32 cellular contexts compared by ENCODE assay signal in the genomic region with DNA sequence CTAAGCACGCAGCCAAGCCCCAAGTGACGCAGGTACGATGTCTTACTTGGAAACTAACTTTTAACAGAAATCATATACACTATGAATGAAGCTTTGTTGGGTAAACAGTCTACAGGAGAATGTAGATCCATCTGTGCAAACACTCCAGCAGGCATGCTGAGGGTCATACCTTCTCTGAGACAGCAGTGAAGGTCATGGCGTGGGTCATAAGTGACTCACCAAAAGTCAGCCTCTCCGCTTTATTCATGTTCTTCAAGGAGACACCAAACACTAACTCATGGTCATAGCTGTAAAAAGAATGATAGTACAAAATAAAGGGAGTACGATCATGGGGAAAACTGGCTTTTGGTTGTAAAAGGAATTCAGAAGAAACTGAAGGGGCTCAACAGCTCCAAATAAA. TPM values are rescaled to one million over a fixed set of nuclear protein-coding genes. Genes with fewer than 3 reads are reported as not detected.
DNase-seq lines count a peak whose midpoint lies in the region; ATAC-seq, FAIRE-seq and TF ChIP-seq lines count a peak whose summit lies in the region.
"Had no signal": no experiment of that assay in that cellular context is flagged by ENCODE, and none has a peak within 500 bp of the region (broad histone marks: within the 10 kb centered on the region; RNA-seq: fewer than 3 reads in every experiment).

No MANE protein-coding gene starts in this region.

- H3K4me3 ChIP-seq in choroid plexus epithelial cell (ENCODE audit: low read depth, low read length) (no peak overlapping the region), osteoblast (ENCODE audit: insufficient read depth, low read length) (no peak overlapping the region), ovary (no peak overlapping the region)
- H3K4me3 ChIP-seq: colonic mucosa, gastrocnemius medialis, hepatocyte, psoas muscle, stomach, thyroid gland had no signal

- WGBS in ovary, 3 donors, result 85 to 93% (median 86%) methylated on average over 6 of the region's 6 CpGs

- DNase-seq in EL (peak; percentile 59), RCC 7860 (ENCODE audit: low spot score) (peak; percentile 32), choroid plexus epithelial cell (ENCODE audit: low read depth) (peak; percentile 96), osteoblast (ENCODE audit: insufficient read length, low spot score, missing footprints) (no peak), ovary (no peak), T-helper 1 cell (no peak)
- DNase-seq in activated T-cell treated with anti-CD3 and anti-CD28 coated beads, Interleukin-2, amount 50 U/mL, for 48 hours, result no peak
- DNase-seq: activated CD4-positive, alpha-beta T cell treated with anti-CD3 and anti-CD28 coated beads for 4 hours; activated CD8-positive, alpha-beta memory T cell treated with anti-CD3 and anti-CD28 coated beads for 24 hours; activated T-cell treated with anti-CD3 and anti-CD28 coated beads, Interleukin-2, amount 50 U/mL, for 1 hour; BE2C; colonic mucosa; DMS153; effector CD8-positive, alpha-beta T cell; erythroblast; gastrocnemius medialis; GDM1; KG1; mesendoderm; NCI-H1417 treated with DMSO at 0.1 percent for 48 hours; NCI-H2081; NCI-H446; NCI-H774; psoas muscle; SK-N-SH; stomach; thyroid gland had no signal

- no peak for TF ChIP-seq EP300 in ovary (IDR thresholded peaks at IDR 0.05)

- H3K9me3 ChIP-seq in osteoblast (ENCODE audit: low read depth, low read length) (no peaks in the 10 kb centered on the region), ovary (no peaks in the 10 kb centered on the region)
- H3K9me3 ChIP-seq: BE2C, colonic mucosa, gastrocnemius medialis, psoas muscle, SK-N-SH, stomach, thyroid gland had no signal

- H3K27ac ChIP-seq in osteoblast (ENCODE audit: low read depth, low read length) (peak overlapping the region; percentile 1), ovary (no peak overlapping the region)
- H3K27ac ChIP-seq: colonic mucosa, gastrocnemius medialis, hepatocyte, psoas muscle, stomach, thyroid gland had no signal

- intact Hi-C loops in ovary (cut with DNase I), result no loop called here

- no peaks in the 10 kb centered on the region for H3K79me2 ChIP-seq in osteoblast (ENCODE audit: insufficient read depth, low read length)
- H3K79me2 ChIP-seq: hepatocyte had no signal

- no peak for TF ChIP-seq POLR2A in ovary (IDR thresholded peaks at IDR 0.05)

- H3K36me3 ChIP-seq in osteoblast (ENCODE audit: insufficient read depth, low read length) (peaks cover 36% of the 10 kb centered on the region), ovary (no peaks in the 10 kb centered on the region)
- H3K36me3 ChIP-seq: BE2C, colonic mucosa had no signal

- TF ChIP-seq CTCF in choroid plexus epithelial cell (conservative IDR thresholded peaks at IDR 0.05; ENCODE audit: low read depth, low read length), result no peak
- no peak for TF ChIP-seq CTCF in osteoblast (IDR thresholded peaks at IDR 0.05; ENCODE audit: extremely low read depth, low read depth, low read length)
- TF ChIP-seq CTCF in ovary (IDR thresholded peaks at IDR 0.05), result no peak

- no peaks in the 10 kb centered on the region for H3K27me3 ChIP-seq in osteoblast (ENCODE audit: insufficient read depth, low read length)
- H3K27me3 ChIP-seq in ovary, result no peaks in the 10 kb centered on the region
- H3K27me3 ChIP-seq: BE2C, colonic mucosa, gastrocnemius medialis, hepatocyte, stomach, thyroid gland had no signal

- ATAC-seq in GM21360 (IDR thresholded peaks at IDR 0.05; ENCODE audit: unreplicated experiment), result no peak
- ATAC-seq: gastrocnemius medialis, HCT116, left lobe of liver, psoas muscle had no signal

- no peak overlapping the region for H2AFZ ChIP-seq in osteoblast (ENCODE audit: low read length)
- H2AFZ ChIP-seq: hepatocyte had no signal

- H4K20me1 ChIP-seq in osteoblast (ENCODE audit: insufficient read depth, low read length), result no peaks in the 10 kb centered on the region

- FAIRE-seq in RCC 7860 (lab: Jason Lieb, UNC), result peak; percentile 58
- FAIRE-seq: HTR-8/SVneo had no signal

- no peak overlapping the region for H3K4me2 ChIP-seq in osteoblast (ENCODE audit: insufficient read depth, low read length)
- H3K4me2 ChIP-seq: hepatocyte, SK-N-SH had no signal

- peaks cover 20% of the 10 kb centered on the region for H3K4me1 ChIP-seq in osteoblast (ENCODE audit: insufficient read depth, low read length)
- no peaks in the 10 kb centered on the region for H3K4me1 ChIP-seq in ovary (ENCODE audit: insufficient read depth)
- H3K4me1 ChIP-seq: BE2C, colonic mucosa, psoas muscle, stomach, thyroid gland had no signal

RNA-seq across cellular contexts. Expression of a gene that starts 20.6 kb away (rescaled TPM):
- total RNA-seq in osteoblast (36.5 and 39.8 TPM in 2 replicates), ovary (10 to 100 TPM; 12.9 to 27.6 (median 23.1) TPM)
- 10 to 100 TPM; 17.3 to 32.0 TPM for polyA plus RNA-seq in ovary

RNA-seq across cellular contexts. Expression of a gene that starts 35.6 kb away (rescaled TPM):
- total RNA-seq in osteoblast, result 0.36 TPM in 1 of 2 replicates, not detected in the other
- total RNA-seq in ovary, result 1 to 10 TPM in 1 of 7 donors, under 1 TPM in 3, not detected in 3; 0.12 to 8.3 (median 0.91) TPM
- polyA plus RNA-seq in ovary, result under 1 TPM in 1 of 2 donors, not detected in 1; 0.05 TPM
- total RNA-seq: psoas muscle had no signal

Comparison
In these comparisons a context has a peak if more than half of its experiments do, and no peak if none do; other contexts are left out.
1. DNase-seq: peak in EL (single experiment), RCC 7860 (single experiment) and choroid plexus epithelial cell (single experiment); none in osteoblast (single experiment), activated T-cell treated with anti-CD3 and anti-CD28 coated beads, Interleukin-2, amount 50 U/mL, for 48 hours (0 of 2), ovary (0 of 5) and T-helper 1 cell (0 of 5).